In the genomic region with DNA sequence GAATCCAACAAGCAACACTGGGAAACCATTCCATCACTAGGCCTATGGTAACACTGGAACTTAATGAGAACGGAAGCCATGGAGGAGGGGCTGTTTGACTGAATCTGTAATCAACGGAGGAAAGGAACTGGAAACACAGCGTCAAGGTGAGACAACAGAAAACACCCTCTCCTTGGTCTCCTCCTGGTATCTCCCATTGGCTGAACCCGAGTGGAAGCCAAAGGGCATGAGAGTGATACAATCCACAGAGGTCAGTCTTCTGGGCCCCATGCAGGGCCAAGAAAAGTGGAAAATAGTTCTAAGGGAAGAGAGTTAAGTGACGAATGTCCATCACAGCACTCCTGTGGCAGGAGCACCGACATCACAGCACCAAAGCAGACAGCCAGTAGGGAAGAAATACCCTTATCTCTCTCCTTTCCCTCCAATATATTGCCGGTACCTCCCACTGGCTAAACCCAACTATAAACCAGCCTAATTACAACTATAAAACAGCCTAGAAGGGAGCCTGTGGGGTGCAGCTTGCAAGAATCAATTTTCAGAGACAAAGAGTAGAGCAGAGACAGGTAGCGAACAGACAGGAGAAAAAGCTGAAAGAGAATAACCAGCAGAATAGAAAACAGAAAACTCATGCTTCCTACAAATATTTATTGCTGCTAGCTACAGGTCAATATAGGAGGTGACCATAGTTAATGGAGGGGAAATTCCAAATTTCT, we compare ENCODE assay signal across 32 cellular contexts.
DNase-seq lines count a peak whose midpoint lies in the region; ATAC-seq, FAIRE-seq and TF ChIP-seq lines count a peak whose summit lies in the region.
"Had no signal": no experiment of that assay in that cellular context is flagged by ENCODE, and none has a peak within 500 bp of the region (broad histone marks: within the 10 kb centered on the region; RNA-seq: fewer than 3 reads in every experiment).

No MANE protein-coding gene starts in this region.

- no peaks in the 10 kb centered on the region for H3K36me3 Mint-ChIP-seq in MCF 10A (ENCODE audit: insufficient read depth, unreplicated experiment)
- no peaks in the 10 kb centered on the region for H3K36me3 Mint-ChIP-seq in CD8-positive, alpha-beta T cell
- H3K36me3 Mint-ChIP-seq: CD4-positive, CD25-positive, alpha-beta regulatory T cell; natural killer cell treated with Interleukin-12 subunit alpha and Interleukin-12 subunit beta and Interleukin-15 and Interleukin-18, amount 100 ng/mL, for 72 hours had no signal

- no peak overlapping the region for H3K27ac Mint-ChIP-seq in MCF 10A (ENCODE audit: low read depth, unreplicated experiment)
- H3K27ac Mint-ChIP-seq in CD8-positive, alpha-beta T cell = no peak overlapping the region
- H3K27ac Mint-ChIP-seq: activated naive CD8-positive, alpha-beta T cell treated with anti-CD3 and anti-CD28 coated beads, Interleukin-2, amount 50 U/mL, for 24 hours; CD4-positive, CD25-positive, alpha-beta regulatory T cell; effector memory CD8-positive, alpha-beta T cell; natural killer cell treated with Interleukin-12 subunit alpha and Interleukin-12 subunit beta and Interleukin-15 and Interleukin-18, amount 100 ng/mL, for 72 hours had no signal

- no peak for FAIRE-seq in pancreas (lab: Jason Lieb, UNC)
- FAIRE-seq: A204.1, RCC 7860, small intestine had no signal

- CTCF ChIA-PET in mammary epithelial cell (lab: Charles Lee; ENCODE audit: low non-redundant PET) (no interaction called here), MCF 10A (lab: Yijun Ruan, JAX) (interaction anchor here (1.1 kb wide), 1 partner anchor 655 kb away, joined by 3 read pairs; no protein-coding TSS in a partner anchor)
- CTCF ChIA-PET in CD8-positive, alpha-beta T cell (lab: Charles Lee) = interaction anchor here (0.6 kb wide), 1 partner anchor 728 kb away, joined by 3 read pairs; no protein-coding TSS in a partner anchor

- DNase-seq in mammary epithelial cell (no peak), MCF 10A (ENCODE audit: unreplicated experiment) (no peak), RKO (ENCODE audit: low spot score) (peak; percentile 96), fibroblast of lung (ENCODE audit: low read depth in 2 of 2) (no peak), pancreas (no peak)
- no peak for DNase-seq in CD8-positive, alpha-beta T cell
- DNase-seq: activated CD4-positive, alpha-beta T cell treated with anti-CD3 and anti-CD28 coated beads, Interleukin-2, amount 50 U/mL, for 1 hour; activated CD4-positive, CD25-positive, alpha-beta regulatory T cell; activated gamma-delta T cell treated with Interleukin-2 at 50 U/mL for 16 hours; activated naive CD8-positive, alpha-beta T cell treated with anti-CD3 and anti-CD28 coated beads, Interleukin-2, amount 50 U/mL, for 24 hours; activated T-cell treated with anti-CD3 and anti-CD28 coated beads, Interleukin-2, amount 50 U/mL, for 48 hours; AML-193; caudate nucleus; CD4-positive, CD25-positive, alpha-beta regulatory T cell; cortex of kidney; effector memory CD8-positive, alpha-beta T cell; esophagus squamous epithelium; gastrocnemius medialis; lower lobe of right lung; NCI-H146; NCI-H2107; NCI-H748 treated with DMSO at 0.1 percent for 48 hours; retina; small intestine; stimulated activated naive CD4-positive, alpha-beta T cell; T-helper 1 cell had no signal

- H3K4me3 ChIP-seq in mammary epithelial cell (replicated peaks in 1 of 3; ENCODE audit: insufficient read depth in 1 of 3, low read depth in 2 of 3, low read length in 3 of 3) = peak overlapping the region in 1 of 3 experiments; percentile 57
- H3K4me3 ChIP-seq in fibroblast of lung (replicated peaks in 1 of 4; ENCODE audit: control extremely low read depth in 1 of 4, insufficient read depth in 1 of 4, low read depth in 3 of 4, low read length in 4 of 4) = no peak overlapping the region
- H3K4me3 ChIP-seq in CD8-positive, alpha-beta T cell (ENCODE audit: low read depth, low read length) = no peak overlapping the region
- H3K4me3 ChIP-seq in pancreas = no peak overlapping the region
- H3K4me3 ChIP-seq: esophagus squamous epithelium, gastrocnemius medialis, lower lobe of right lung had no signal

- H3K4me1 Mint-ChIP-seq in MCF 10A (ENCODE audit: insufficient read depth, unreplicated experiment) = peaks cover 27% of the 10 kb centered on the region
- H3K4me1 Mint-ChIP-seq in CD8-positive, alpha-beta T cell (ENCODE audit: low read depth) = peaks cover 10% of the 10 kb centered on the region

- H3K9ac ChIP-seq in mammary epithelial cell (ENCODE audit: insufficient read depth, low read length) = no peak overlapping the region
- no peak overlapping the region for H3K9ac ChIP-seq in fibroblast of lung (ENCODE audit: insufficient read depth, low read length)
- H3K9ac ChIP-seq: parathyroid adenoma had no signal

- TF ChIP-seq CTCF in mammary epithelial cell (conservative IDR thresholded peaks at IDR 0.05 in 1 of 2, IDR thresholded peaks at IDR 0.05 in 1 of 2; ENCODE audit: extremely low read depth in 1 of 2, insufficient read depth in 1 of 2, low read depth in 1 of 2, low read length in 2 of 2) (no peak), MCF 10A (IDR thresholded peaks at IDR 0.05; ENCODE audit: unreplicated experiment) (no peak), fibroblast of lung (conservative IDR thresholded peaks at IDR 0.05 in 1 of 2, IDR thresholded peaks at IDR 0.05 in 1 of 2; ENCODE audit: low read depth in 1 of 2, low read length in 2 of 2) (no peak), pancreas (IDR thresholded peaks at IDR 0.05) (no peak)
- no peak for TF ChIP-seq CTCF in CD8-positive, alpha-beta T cell (IDR thresholded peaks at IDR 0.05)

- in situ Hi-C loops in mammary epithelial cell (cut with MboI; ENCODE audit: low sequenced_read_pairs in 2 of 2) = loop anchor here in 1 of 2 donors (10.0 kb wide), 1 partner anchor 85 kb away; no protein-coding TSS in a partner anchor

- H3K27ac ChIP-seq in mammary epithelial cell (ENCODE audit: insufficient read depth, low read depth, low read length) = peak overlapping the region; percentile 97
- H3K27ac ChIP-seq in fibroblast of lung (ENCODE audit: insufficient read depth, low read length) = no peak overlapping the region
- no peak overlapping the region for H3K27ac ChIP-seq in CD8-positive, alpha-beta T cell (ENCODE audit: low read depth, low read length)
- H3K27ac ChIP-seq in pancreas = no peak overlapping the region
- H3K27ac ChIP-seq: esophagus squamous epithelium, gastrocnemius medialis, lower lobe of right lung, parathyroid adenoma had no signal

- intact Hi-C loops in mammary epithelial cell (cut with micrococcal nuclease) = no loop called here
- intact Hi-C loops in MCF 10A (cut with micrococcal nuclease) = loop anchor here (2.0 kb wide), 1 partner anchor 13 kb away; no protein-coding TSS in a partner anchor
- intact Hi-C loops in CD8-positive, alpha-beta T cell (cut with DNase I, micrococcal nuclease) = loop anchor here in 1 of 2 experiments (5.0 kb wide), 1 partner anchor 32 kb away; no protein-coding TSS in a partner anchor
- intact Hi-C loops in pancreas (cut with DNase I) = no loop called here

- H3K36me3 ChIP-seq in mammary epithelial cell (ENCODE audit: insufficient read depth, low read length) (no peaks in the 10 kb centered on the region), fibroblast of lung (ENCODE audit: control insufficient read depth, insufficient read depth, low read length) (no peaks in the 10 kb centered on the region), pancreas (no peaks in the 10 kb centered on the region)
- H3K36me3 ChIP-seq in CD8-positive, alpha-beta T cell (ENCODE audit: insufficient read depth, low read length) = no peaks in the 10 kb centered on the region
- H3K36me3 ChIP-seq: esophagus squamous epithelium, gastrocnemius medialis, lower lobe of right lung had no signal

- no TSS peak for BruUV-seq in mammary epithelial cell (replicated peaks; lab: Mats Ljungman, UMichigan)
- no TSS peak for BruUV-seq in MCF 10A (replicated peaks; lab: Mats Ljungman, UMichigan)

- ATAC-seq in HG03196 (IDR thresholded peaks at IDR 0.05; ENCODE audit: unreplicated experiment) = no peak
- no peak for ATAC-seq in GM21576 (IDR thresholded peaks at IDR 0.05; ENCODE audit: unreplicated experiment)
- no peak for ATAC-seq in CD8-positive, alpha-beta T cell
- no peak for ATAC-seq in pancreas
- ATAC-seq: activated naive CD8-positive, alpha-beta T cell treated with anti-CD3 and anti-CD28 coated beads, Interleukin-2, amount 50 U/mL, for 24 hours; effector memory CD8-positive, alpha-beta T cell; gastrocnemius medialis; lower lobe of right lung; natural killer cell treated with Interleukin-12 subunit alpha and Interleukin-12 subunit beta and Interleukin-15 and Interleukin-18, amount 100 ng/mL, for 72 hours had no signal

- dilution Hi-C loops in mammary epithelial cell (cut with HindIII; ENCODE audit: low sequenced_read_pairs) = no loop called here

- H3K79me2 ChIP-seq in mammary epithelial cell (ENCODE audit: insufficient read depth, low read length) (peaks cover 56% of the 10 kb centered on the region), fibroblast of lung (ENCODE audit: control insufficient read depth, insufficient read depth, low read length) (peaks cover 14% of the 10 kb centered on the region)
- H3K79me2 ChIP-seq: parathyroid adenoma had no signal

- 98% methylated on average over 8 of the region's 8 CpGs for WGBS in mammary epithelial cell (ENCODE audit: low coverage, missing lambda C conversion rate)
- WGBS in pancreas, 2 donors = 55 to 56% methylated on average over 8 of the region's 8 CpGs

- H3K4me3 Mint-ChIP-seq in MCF 10A (ENCODE audit: unreplicated experiment) = no peak overlapping the region
- H3K4me3 Mint-ChIP-seq in CD8-positive, alpha-beta T cell = no peak overlapping the region
- H3K4me3 Mint-ChIP-seq: activated naive CD8-positive, alpha-beta T cell treated with anti-CD3 and anti-CD28 coated beads, Interleukin-2, amount 50 U/mL, for 24 hours; CD4-positive, CD25-positive, alpha-beta regulatory T cell; effector memory CD8-positive, alpha-beta T cell; natural killer cell treated with Interleukin-12 subunit alpha and Interleukin-12 subunit beta and Interleukin-15 and Interleukin-18, amount 100 ng/mL, for 72 hours had no signal

- H3K4me1 ChIP-seq in mammary epithelial cell (ENCODE audit: insufficient read depth, low read length) = peaks cover 25% of the 10 kb centered on the region
- peaks cover 10% of the 10 kb centered on the region for H3K4me1 ChIP-seq in fibroblast of lung (ENCODE audit: control insufficient read depth, extremely low read depth, insufficient read depth, low read length)
- peaks cover 5% of the 10 kb centered on the region for H3K4me1 ChIP-seq in CD8-positive, alpha-beta T cell (ENCODE audit: insufficient read depth, low read length)
- H3K4me1 ChIP-seq in pancreas = no peaks in the 10 kb centered on the region
- H3K4me1 ChIP-seq: gastrocnemius medialis, lower lobe of right lung, parathyroid adenoma had no signal

- H3K9me3 Mint-ChIP-seq in MCF 10A (ENCODE audit: unreplicated experiment) = no peaks in the 10 kb centered on the region
- H3K9me3 Mint-ChIP-seq in CD8-positive, alpha-beta T cell = no peaks in the 10 kb centered on the region
- H3K9me3 Mint-ChIP-seq: CD4-positive, CD25-positive, alpha-beta regulatory T cell; effector memory CD8-positive, alpha-beta T cell; natural killer cell treated with Interleukin-12 subunit alpha and Interleukin-12 subunit beta and Interleukin-15 and Interleukin-18, amount 100 ng/mL, for 72 hours had no signal

- H3K9me3 ChIP-seq in mammary epithelial cell (replicated peaks; ENCODE audit: insufficient read depth, low read length) (no peaks in the 10 kb centered on the region), fibroblast of lung (ENCODE audit: control insufficient read depth, insufficient read depth, low read depth, low read length) (no peaks in the 10 kb centered on the region), pancreas (no peaks in the 10 kb centered on the region)
- no peaks in the 10 kb centered on the region for H3K9me3 ChIP-seq in CD8-positive, alpha-beta T cell (ENCODE audit: low read length)
- H3K9me3 ChIP-seq: esophagus squamous epithelium, gastrocnemius medialis, lower lobe of right lung had no signal

- POLR2A ChIA-PET in MCF 10A (lab: Yijun Ruan, JAX) = no interaction called here
- POLR2A ChIA-PET in CD8-positive, alpha-beta T cell (lab: Charles Lee) = no interaction called here

- no peaks in the 10 kb centered on the region for H4K20me1 ChIP-seq in mammary epithelial cell (ENCODE audit: insufficient read depth, low read length)
- no peaks in the 10 kb centered on the region for H4K20me1 ChIP-seq in fibroblast of lung (ENCODE audit: control insufficient read depth, extremely low read depth, insufficient read depth, low read length)

- H2AFZ ChIP-seq in mammary epithelial cell (ENCODE audit: low read depth, low read length) (no peak overlapping the region), fibroblast of lung (ENCODE audit: low read length) (no peak overlapping the region)
- H2AFZ ChIP-seq: parathyroid adenoma had no signal

- H3K27me3 ChIP-seq in mammary epithelial cell (ENCODE audit: insufficient read depth, low read length) (no peaks in the 10 kb centered on the region), fibroblast of lung (ENCODE audit: control insufficient read depth, insufficient read depth, low read length) (no peaks in the 10 kb centered on the region), pancreas (no peaks in the 10 kb centered on the region)
- H3K27me3 ChIP-seq in CD8-positive, alpha-beta T cell (ENCODE audit: insufficient read depth, low read length) = no peaks in the 10 kb centered on the region
- H3K27me3 ChIP-seq: esophagus squamous epithelium, gastrocnemius medialis had no signal

- H3K27me3 Mint-ChIP-seq in MCF 10A (ENCODE audit: insufficient read depth, unreplicated experiment) = no peaks in the 10 kb centered on the region
- no peaks in the 10 kb centered on the region for H3K27me3 Mint-ChIP-seq in CD8-positive, alpha-beta T cell (ENCODE audit: low read depth)
- H3K27me3 Mint-ChIP-seq: activated naive CD8-positive, alpha-beta T cell treated with anti-CD3 and anti-CD28 coated beads, Interleukin-2, amount 50 U/mL, for 24 hours had no signal

- peak overlapping the region; percentile 88 for H3K4me2 ChIP-seq in mammary epithelial cell (ENCODE audit: insufficient read depth, low read depth, low read length)
- H3K4me2 ChIP-seq in fibroblast of lung (ENCODE audit: extremely low read depth, insufficient read depth, low read length) = peak overlapping the region; percentile 40
